7 cellular contexts compared by ENCODE assay signal in the genomic region with DNA sequence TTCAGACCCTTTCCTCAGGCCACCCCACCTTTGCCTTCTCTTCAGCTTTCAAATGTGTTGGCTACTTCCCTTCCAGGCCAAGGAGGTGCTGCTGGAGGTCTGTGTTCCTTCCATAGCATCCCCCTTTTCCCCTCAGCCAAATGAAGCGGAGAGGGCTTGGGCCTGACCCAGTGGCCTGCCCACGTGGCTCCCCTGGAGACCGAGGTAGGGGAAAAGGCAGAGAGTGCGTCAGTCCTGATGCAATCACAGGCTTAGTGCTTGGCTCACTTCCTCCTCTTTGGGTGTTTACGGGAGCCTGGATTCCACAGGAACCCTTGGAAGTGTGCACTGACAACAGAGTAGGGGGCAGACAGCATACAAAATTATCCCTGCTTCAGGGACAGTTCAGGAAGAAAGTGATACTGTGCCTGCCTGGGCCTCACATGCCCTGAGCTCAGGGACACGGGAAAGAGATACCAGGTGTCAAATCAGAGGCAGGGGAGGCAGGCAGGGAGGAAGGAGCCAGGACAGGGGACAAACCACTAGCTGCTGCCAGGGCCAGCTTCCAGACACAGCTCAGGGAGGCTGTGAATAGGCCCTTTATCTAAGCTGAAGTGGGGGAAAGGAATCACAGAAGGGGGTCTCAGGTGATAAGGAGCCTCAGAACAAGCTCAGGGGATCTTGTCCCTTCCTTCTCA. TPM values are rescaled to one million over a fixed set of nuclear protein-coding genes. Genes with fewer than 3 reads are reported as not detected.
DNase-seq lines count a peak whose midpoint lies in the region; ATAC-seq and TF ChIP-seq lines count a peak whose summit lies in the region.

No MANE protein-coding gene starts in this region.

- H3K36me3 ChIP-seq in muscle layer of duodenum (ENCODE audit: control insufficient read depth in 1 of 2, insufficient read depth in 2 of 2, low read length in 2 of 2): peaks cover 0 to 9% of the 10 kb centered on the region in 2 donors

- H3K27me3 ChIP-seq in muscle layer of duodenum (ENCODE audit: low read depth, low read length): no peaks in the 10 kb centered on the region

- no peak for ATAC-seq in HG03108 (IDR thresholded peaks at IDR 0.05; ENCODE audit: unreplicated experiment)
- ATAC-seq in HG02642 (IDR thresholded peaks at IDR 0.05; ENCODE audit: poor library complexity, unreplicated experiment): no peak

- H3K27me3 Mint-ChIP-seq in HFFc6 (ENCODE audit: insufficient read depth): peaks cover 2% of the 10 kb centered on the region

- peak overlapping the region; percentile 99 for H3K27ac Mint-ChIP-seq in HFFc6

- peaks cover 10 to 15% of the 10 kb centered on the region in 2 donors for H3K4me1 ChIP-seq in muscle layer of duodenum (ENCODE audit: control insufficient read depth in 1 of 2, insufficient read depth in 2 of 2, low read length in 2 of 2)

- no peaks in the 10 kb centered on the region for H3K9me3 Mint-ChIP-seq in HFFc6

- H3K36me3 Mint-ChIP-seq in HFFc6 (ENCODE audit: low read depth): no peaks in the 10 kb centered on the region

- H3K4me1 Mint-ChIP-seq in HFFc6 (ENCODE audit: low read depth): peaks cover 53% of the 10 kb centered on the region

- TF ChIP-seq CTCF in HFFc6 (IDR thresholded peaks at IDR 0.05): no peak
- no peak for TF ChIP-seq CTCF in GM10266 (IDR thresholded peaks at IDR 0.05; ENCODE audit: control insufficient read depth, insufficient read depth, low read depth, missing control alignments)

- H3K9me3 ChIP-seq in muscle layer of duodenum (ENCODE audit: control insufficient read depth in 1 of 2, low read length in 2 of 2): no peaks in the 10 kb centered on the region

- peak overlapping the region; percentile 64 for H3K4me3 Mint-ChIP-seq in HFFc6

- TF ChIP-seq POLR2A in erythroblast (IDR thresholded peaks at IDR 0.05; ENCODE audit: low read length): no peak

- H3K4me3 ChIP-seq in muscle layer of duodenum (ENCODE audit: low read depth in 1 of 2, low read length in 2 of 2): peak overlapping the region in 1 of 2 donors; percentile 3

- H3K27ac ChIP-seq in muscle layer of duodenum (ENCODE audit: low read length): peak overlapping the region; percentile 88

- peak; percentile 86 for DNase-seq in HFFc6
- peak; percentile 48 for DNase-seq in SKM-1 (lab: John Stamatoyannopoulos, UW; ENCODE audit: unreplicated experiment)
- DNase-seq in erythroblast (lab: John Stamatoyannopoulos, UW): peak; percentile 32 to 70
- DNase-seq in GM10266 (ENCODE audit: extremely low spot score): no peak

RNA-seq across cellular contexts. Expression of a gene that starts 16.6 kb away (rescaled TPM):
- 100 to 1,000 TPM; 258 to 353 (median 305) TPM for total RNA-seq in HFFc6 (2021; fragmentation: NEBNext Ultra II Directional; extraction: Animal tissue kit (Norgen Biotek cat#: 25700))

RNA-seq across cellular contexts. Expression of a gene that starts 58.9 kb away (rescaled TPM):
- total RNA-seq in HFFc6 (2021; fragmentation: NEBNext Ultra II Directional; extraction: Animal tissue kit (Norgen Biotek cat#: 25700)): 100 to 1,000 TPM; 119 to 160 (median 148) TPM
